In genomic region chrX:16678689-16679088, GRCh38 we compare ENCODE assay signal across 25 cellular contexts. TPM values are rescaled to one million over a fixed set of nuclear protein-coding genes. Genes with fewer than 3 reads are reported as not detected.
A peak's percentile ranks its signal among the peaks of the same experiment; 100 is the strongest.
DNase-seq lines count a peak whose midpoint lies in the region; ATAC-seq and TF ChIP-seq lines count a peak whose summit lies in the region.
"Had no signal": no experiment of that assay in that cellular context is flagged by ENCODE, and none has a peak within 500 bp of the region (broad histone marks: within the 10 kb centered on the region; RNA-seq: fewer than 3 reads in every experiment).

No MANE protein-coding gene starts in this region.

- H3K27me3 Mint-ChIP-seq in mesothelial cell of epicardium (ENCODE audit: low read depth) (no peaks in the 10 kb centered on the region), type B pancreatic cell (no peaks in the 10 kb centered on the region)

- H3K27ac ChIP-seq in right cardiac atrium (ENCODE audit: low read length): no peak overlapping the region
- no peak overlapping the region for H3K27ac ChIP-seq in left ventricle myocardium inferior (replicated peaks)

- no peaks in the 10 kb centered on the region for H3K27me3 ChIP-seq in right cardiac atrium (ENCODE audit: control insufficient read depth, insufficient read depth)
- no peaks in the 10 kb centered on the region for H3K27me3 ChIP-seq in left ventricle myocardium inferior (ENCODE audit: low read depth)

- H3K36me3 Mint-ChIP-seq in mesothelial cell of epicardium (peaks cover 50% of the 10 kb centered on the region), type B pancreatic cell (peaks cover 23% of the 10 kb centered on the region)

- H3K4me3 Mint-ChIP-seq in mesothelial cell of epicardium (no peak overlapping the region), type B pancreatic cell (no peak overlapping the region)
- H3K4me3 Mint-ChIP-seq: CD8-positive, alpha-beta T cell had no signal

- ATAC-seq in right cardiac atrium (peak; percentile 22 to 60), HG02840 (IDR thresholded peaks at IDR 0.05; ENCODE audit: low FRiP score, unreplicated experiment) (no peak)
- ATAC-seq: CD8-positive, alpha-beta T cell had no signal

- TF ChIP-seq CTCF in left ventricle myocardium inferior (IDR thresholded peaks at IDR 0.05; ENCODE audit: borderline replicate concordance) (no peak), cardiac fibroblast (IDR thresholded peaks at IDR 0.05; ENCODE audit: low read depth, low read length) (no peak), mesothelial cell of epicardium (IDR thresholded peaks at IDR 0.05; ENCODE audit: unreplicated experiment) (no peak), type B pancreatic cell (conservative IDR thresholded peaks at IDR 0.05) (no peak)

- H3K4me3 ChIP-seq in right cardiac atrium (ENCODE audit: low read length): no peak overlapping the region
- H3K4me3 ChIP-seq in left ventricle myocardium inferior: no peak overlapping the region
- no peak overlapping the region for H3K4me3 ChIP-seq in cardiac fibroblast (replicated peaks in 1 of 2; ENCODE audit: low read depth in 2 of 2, low read length in 2 of 2)

- H3K4me1 Mint-ChIP-seq in mesothelial cell of epicardium (no peaks in the 10 kb centered on the region), type B pancreatic cell (ENCODE audit: unreplicated experiment) (no peaks in the 10 kb centered on the region)

- H3K9me3 Mint-ChIP-seq in mesothelial cell of epicardium (no peaks in the 10 kb centered on the region), type B pancreatic cell (no peaks in the 10 kb centered on the region)
- H3K9me3 Mint-ChIP-seq: CD8-positive, alpha-beta T cell had no signal

- H3K36me3 ChIP-seq in left ventricle myocardium inferior: peaks cover 33% of the 10 kb centered on the region

- DNase-seq in right cardiac atrium (no peak), left ventricle myocardium inferior (no peak), cardiac fibroblast (ENCODE audit: low read depth in 2 of 2) (peak; percentile 51 to 68), mesothelial cell of epicardium (ENCODE audit: low spot score in 2 of 2, unreplicated experiment in 2 of 2) (no peak), type B pancreatic cell (ENCODE audit: extremely low spot score, unreplicated experiment) (no peak), T1000 (lab: John Stamatoyannopoulos, UW) (no peak)
- DNase-seq: AML-193; C1 segment of cervical spinal cord; Calu3; CD8-positive, alpha-beta T cell; DMS153; KBM-7; MM.1S; NCI-H1048; NCI-H1417 treated with DMSO at 0.1 percent for 48 hours; NCI-H187; NCI-H446; NCI-H526 treated with DMSO at 0.1 percent for 48 hours; SHP77 treated with DMSO at 0.1 percent for 48 hours; SK-N-SH had no signal

- H3K4me1 ChIP-seq in right cardiac atrium (ENCODE audit: control insufficient read depth, insufficient read depth, low read length) (no peaks in the 10 kb centered on the region), left ventricle myocardium inferior (no peaks in the 10 kb centered on the region)

- intact Hi-C loops in right cardiac atrium (cut with DNase I) (loop anchor here in 1 of 4 donors (10.0 kb wide), 1 partner anchor 244 kb away; no protein-coding TSS in a partner anchor), left ventricle myocardium inferior (cut with micrococcal nuclease) (no loop called here)

- WGBS in right cardiac atrium: 47% methylated on average over 11 of the region's 11 CpGs

- H3K27ac Mint-ChIP-seq in mesothelial cell of epicardium (peak overlapping the region; percentile 7), type B pancreatic cell (no peak overlapping the region)
- H3K27ac Mint-ChIP-seq: CD8-positive, alpha-beta T cell had no signal

- no peaks in the 10 kb centered on the region for H3K9me3 ChIP-seq in right cardiac atrium (ENCODE audit: control insufficient read depth, low read length)
- H3K9me3 ChIP-seq in left ventricle myocardium inferior (replicated peaks): no peaks in the 10 kb centered on the region
- H3K9me3 ChIP-seq: SK-N-SH had no signal

RNA-seq across cellular contexts. Expression of gene S100G, which starts 28.7 kb away (rescaled TPM):
- total RNA-seq in right cardiac atrium (not detected), left ventricle myocardium inferior (not detected), mesothelial cell of epicardium (not detected in 3 replicates), type B pancreatic cell (ENCODE audit: low replicate concordance) (5.5 and 30.8 TPM in 2 replicates)
- not detected for polyA plus RNA-seq in right cardiac atrium
- total RNA-seq: A172; Calu3; CD8-positive, alpha-beta T cell; Daoy; H1 had no signal
- polyA plus RNA-seq: AG04450, H1, SK-N-SH had no signal

RNA-seq across cellular contexts. Expression of gene CTPS2, which starts 33.8 kb away (rescaled TPM):
- total RNA-seq in right cardiac atrium (1 to 10 TPM; 6.1 to 6.8 (median 6.2) TPM), left ventricle myocardium inferior (4.9 TPM), mesothelial cell of epicardium (75.1 to 78.1 TPM (median 75.3 TPM) in 3 replicates), type B pancreatic cell (ENCODE audit: low replicate concordance) (46.7 and 59.0 TPM in 2 replicates)
- 4.0 TPM for polyA plus RNA-seq in right cardiac atrium

RNA-seq across cellular contexts. Expression of gene SYAP1, which starts 40.7 kb away (rescaled TPM):
- total RNA-seq in right cardiac atrium: 10 to 100 TPM; 16.3 to 24.9 (median 17.3) TPM
- polyA plus RNA-seq in right cardiac atrium: 11.4 TPM
- 18.1 TPM for total RNA-seq in left ventricle myocardium inferior
- 41.1 to 43.3 TPM (median 42.6 TPM) in 3 replicates for total RNA-seq in mesothelial cell of epicardium
- 46.9 and 48.4 TPM in 2 replicates for total RNA-seq in type B pancreatic cell (ENCODE audit: low replicate concordance)

Comparison
In these comparisons a context has a peak if more than half of its experiments do, and no peak if none do; other contexts are left out.
1. DNase-seq: peak in cardiac fibroblast (2 of 2); none in right cardiac atrium (0 of 3), left ventricle myocardium inferior (single experiment), mesothelial cell of epicardium (0 of 2), type B pancreatic cell (single experiment) and T1000 (single experiment).